8 cellular contexts compared by ENCODE assay signal in the genomic region with DNA sequence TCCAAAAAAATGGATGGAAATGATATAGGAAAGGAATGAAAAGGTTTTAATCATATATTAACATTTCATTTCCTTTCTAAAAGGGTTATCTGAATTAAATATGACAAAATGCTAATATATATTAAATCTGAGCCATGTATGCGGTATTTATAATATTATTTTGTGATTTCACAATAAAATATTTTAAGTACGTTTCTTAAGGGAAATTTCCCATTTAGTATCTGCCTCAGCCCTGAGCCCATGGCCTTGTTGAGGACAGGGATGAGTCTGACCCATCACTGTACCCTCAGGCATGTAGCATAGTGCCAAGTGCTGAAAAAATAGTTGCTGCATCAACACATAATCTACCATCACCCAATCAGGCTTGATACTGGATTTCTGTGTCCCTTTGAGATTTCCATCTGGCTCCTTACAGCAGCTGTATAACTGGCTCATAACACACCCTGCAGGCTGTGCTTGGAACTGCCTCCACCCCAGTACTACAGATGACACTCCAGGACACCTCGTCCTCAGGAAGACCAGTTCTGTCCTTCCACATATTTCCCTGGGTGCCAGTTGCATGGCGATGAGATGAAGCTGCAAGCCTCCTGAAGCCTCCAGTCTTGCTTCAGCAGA. TPM values are rescaled to one million over a fixed set of nuclear protein-coding genes. Genes with fewer than 3 reads are reported as not detected.
DNase-seq lines count a peak whose midpoint lies in the region; ATAC-seq and TF ChIP-seq lines count a peak whose summit lies in the region.

No MANE protein-coding gene starts in this region.

- no peak overlapping the region for H2BK5ac ChIP-seq in mesendoderm (ENCODE audit: low read length)

- no peak overlapping the region for H2AK5ac ChIP-seq in mesendoderm (ENCODE audit: low read length)

- H3K27me3 ChIP-seq in HL-60 (ENCODE audit: insufficient read depth, poor library complexity, severe bottlenecking) (no peaks in the 10 kb centered on the region), mesendoderm (ENCODE audit: insufficient read depth, low read length, poor library complexity) (no peaks in the 10 kb centered on the region), gastroesophageal sphincter (no peaks in the 10 kb centered on the region)

- H3K36me3 ChIP-seq in mesendoderm (ENCODE audit: control insufficient read depth, insufficient read depth, low read length) (no peaks in the 10 kb centered on the region), gastroesophageal sphincter (peaks cover 0 to 58% of the 10 kb centered on the region in 2 donors)

- H3K4me3 ChIP-seq in AG09309 (ENCODE audit: control insufficient read depth, low read depth, low read length) (no peak overlapping the region), HL-60 (replicated peaks; ENCODE audit: insufficient read depth, low read length) (no peak overlapping the region), mesendoderm (ENCODE audit: low read length) (no peak overlapping the region), gastroesophageal sphincter (no peak overlapping the region)

- no peak overlapping the region for H3K27ac Mint-ChIP-seq in activated T-helper 17 cell treated with anti-CD3 and anti-CD28 coated beads, Interleukin-2, amount 50 U/mL, for 72 hours

- no peak overlapping the region for H4K5ac ChIP-seq in mesendoderm (ENCODE audit: low read length)

- WGBS in mesendoderm (ENCODE audit: extremely low coverage, insufficient coverage, low lambda C conversion rate), result no CpG with 5 or more reads among the region's 4 CpGs
- 80 to 90% methylated on average over 3 to 4 of the region's 4 CpGs for WGBS in gastroesophageal sphincter (ENCODE audit: low coverage in 1 of 2), 2 donors

- H3K4me1 Mint-ChIP-seq in activated T-helper 17 cell treated with anti-CD3 and anti-CD28 coated beads, Interleukin-2, amount 50 U/mL, for 72 hours, result peaks cover 10% of the 10 kb centered on the region

- no peaks in the 10 kb centered on the region for H3K4me1 ChIP-seq in mesendoderm (ENCODE audit: control insufficient read depth, low read depth, low read length)
- peaks cover 0 to 6% (median 0%) of the 10 kb centered on the region in 3 donors for H3K4me1 ChIP-seq in gastroesophageal sphincter

- no peak overlapping the region for H2BK120ac ChIP-seq in mesendoderm (ENCODE audit: low read depth, low read length)

- no peak overlapping the region for H3K4ac ChIP-seq in mesendoderm (ENCODE audit: low read depth, low read length)

- H2BK15ac ChIP-seq in mesendoderm (replicated peaks; ENCODE audit: low read depth), result no peak overlapping the region

- peak; percentile 26 for TF ChIP-seq CTCF in AG09309 (IDR thresholded peaks at IDR 0.05; ENCODE audit: control insufficient read depth, insufficient read depth, low read depth, low read length, missing control alignments)
- TF ChIP-seq CTCF in HL-60 (IDR thresholded peaks at IDR 0.05; ENCODE audit: insufficient read depth, low read length), result peak; percentile 37
- TF ChIP-seq CTCF in gastroesophageal sphincter (IDR thresholded peaks at IDR 0.05), result peak in 2 of 4 experiments; percentile 12 to 13

- peak; percentile 60 for ATAC-seq in GM18517 (IDR thresholded peaks at IDR 0.05; ENCODE audit: unreplicated experiment)
- ATAC-seq in activated T-helper 17 cell treated with anti-CD3 and anti-CD28 coated beads, Interleukin-2, amount 50 U/mL, for 72 hours (replicated peaks), result peak; percentile 38
- ATAC-seq in GM19397 (IDR thresholded peaks at IDR 0.05; ENCODE audit: unreplicated experiment), result no peak
- ATAC-seq in gastroesophageal sphincter, result no peak

- TF ChIP-seq POLR2A in gastroesophageal sphincter (IDR thresholded peaks at IDR 0.05), result no peak

- H3K9me3 ChIP-seq in gastroesophageal sphincter, result peaks cover 0 to 8% (median 0%) of the 10 kb centered on the region in 3 donors

- no peak overlapping the region for H3K56ac ChIP-seq in mesendoderm (ENCODE audit: low read length)

- H3K9ac ChIP-seq in mesendoderm (ENCODE audit: low read length), result no peak overlapping the region

- H3K9me3 Mint-ChIP-seq in activated T-helper 17 cell treated with anti-CD3 and anti-CD28 coated beads, Interleukin-2, amount 50 U/mL, for 72 hours, result no peaks in the 10 kb centered on the region

- no peak overlapping the region for H3K18ac ChIP-seq in mesendoderm (ENCODE audit: low read length)

- no peak overlapping the region for H3K27ac ChIP-seq in HL-60 (replicated peaks)
- no peak overlapping the region for H3K27ac ChIP-seq in mesendoderm (ENCODE audit: low read depth, low read length)
- no peak overlapping the region for H3K27ac ChIP-seq in gastroesophageal sphincter

- peaks cover 80% of the 10 kb centered on the region for H3K36me3 Mint-ChIP-seq in activated T-helper 17 cell treated with anti-CD3 and anti-CD28 coated beads, Interleukin-2, amount 50 U/mL, for 72 hours (ENCODE audit: low read depth)

- DNase-seq in AG09309 (ENCODE audit: low read depth) (no peak), HL-60 (ENCODE audit: low read depth in 1 of 2, low spot score in 1 of 2) (peak in 1 of 2 experiments; percentile 17), mesendoderm (peak; percentile 79), NCI-H345 (lab: John Stamatoyannopoulos, UW) (no peak)

- no peaks in the 10 kb centered on the region for H3K79me2 ChIP-seq in mesendoderm (ENCODE audit: control insufficient read depth, insufficient read depth, low read length)

- H3K79me1 ChIP-seq in mesendoderm (ENCODE audit: low read length), result no peaks in the 10 kb centered on the region

- no peaks in the 10 kb centered on the region for H3K27me3 Mint-ChIP-seq in activated T-helper 17 cell treated with anti-CD3 and anti-CD28 coated beads, Interleukin-2, amount 50 U/mL, for 72 hours

- no peak overlapping the region for H3K23ac ChIP-seq in mesendoderm (ENCODE audit: low read length)

- H3K4me3 Mint-ChIP-seq in activated T-helper 17 cell treated with anti-CD3 and anti-CD28 coated beads, Interleukin-2, amount 50 U/mL, for 72 hours, result no peak overlapping the region

- no peak overlapping the region for H4K8ac ChIP-seq in mesendoderm (ENCODE audit: low read depth, low read length)

- no peak overlapping the region for H3K4me2 ChIP-seq in mesendoderm (ENCODE audit: low read length)

- no peak for TF ChIP-seq EP300 in gastroesophageal sphincter (IDR thresholded peaks at IDR 0.05)

RNA-seq across cellular contexts. Expression of a gene that starts 59.4 kb away (rescaled TPM):
- total RNA-seq in activated T-helper 17 cell treated with anti-CD3 and anti-CD28 coated beads, Interleukin-2, amount 50 U/mL, for 72 hours, result 1 to 10 TPM; 2.9 to 3.1 TPM
- 3.5 TPM for polyA plus RNA-seq in mesendoderm (2013, experiment 1 of 2)
- 3.7 TPM for polyA plus RNA-seq in mesendoderm (2013, experiment 2 of 2)
- 1 to 10 TPM in 1 of 4 donors, under 1 TPM in 3; 0.27 to 1.2 (median 0.61) TPM for total RNA-seq in gastroesophageal sphincter

Comparison
In these comparisons a context has a peak if more than half of its experiments do, and no peak if none do; other contexts are left out.
1. ATAC-seq: peak in GM18517 (single experiment) and activated T-helper 17 cell treated with anti-CD3 and anti-CD28 coated beads, Interleukin-2, amount 50 U/mL, for 72 hours (single experiment); none in GM19397 (single experiment) and gastroesophageal sphincter (single experiment).